1 cellular context compared by ENCODE assay signal in the genomic region with DNA sequence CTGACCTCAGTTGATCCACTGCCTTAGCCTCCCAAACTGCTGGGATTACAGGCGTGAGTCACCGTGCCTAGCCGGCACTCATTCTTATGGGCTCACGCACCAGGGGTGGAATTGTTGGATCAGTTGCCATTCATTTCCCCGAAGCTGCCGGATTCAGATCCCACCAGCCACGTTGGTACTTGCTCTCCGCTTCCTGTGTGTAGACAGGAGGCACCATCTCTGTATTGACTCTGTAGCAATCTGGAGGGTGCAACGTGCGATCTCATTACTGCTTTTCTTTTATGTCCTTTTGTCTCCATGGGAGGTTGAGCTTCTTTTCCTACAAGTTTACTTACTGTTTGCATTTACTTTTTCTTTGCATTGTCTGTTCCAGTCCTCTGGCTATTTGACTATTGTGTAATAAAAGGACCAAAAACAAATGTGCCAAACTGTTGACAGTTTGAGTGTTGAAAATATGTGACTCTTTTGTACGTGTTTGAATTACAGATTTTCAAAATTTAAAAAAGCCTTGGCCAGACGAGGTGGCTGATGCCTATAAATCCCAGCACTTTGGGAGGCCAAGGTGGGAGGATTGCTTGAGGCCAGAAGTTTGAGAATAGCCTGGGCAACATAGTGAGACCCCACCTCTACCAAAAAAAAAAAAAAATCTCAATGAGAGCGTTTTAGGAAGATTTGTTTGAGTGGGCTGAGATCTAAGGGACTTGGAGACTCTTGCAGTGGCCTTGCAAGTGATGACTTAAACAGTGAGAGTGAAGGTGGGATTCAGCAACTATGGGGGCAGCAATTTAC.
TF ChIP-seq lines count a peak whose summit lies in the region.

No MANE protein-coding gene starts in this region.

TF ChIP-seq in HepG2, 621 proteins besides CTCF, POLR2A, EP300 and RAD21:
- 0 out of 2 replicates have a peak, but pooled peaks have one; percentile 13 for TF ChIP-seq TCF7 (IDR thresholded peaks at IDR 0.05; ENCODE audit: low read depth)
- TF ChIP-seq FOXA3 (CRISPR knock-in tag; IDR thresholded peaks at IDR 0.05): 0 out of 2 replicates have a peak, but pooled peaks have one; percentile 11
- TF ChIP-seq THAP11 (CRISPR knock-in tag; IDR thresholded peaks at IDR 0.05): 0 out of 2 replicates have a peak, but pooled peaks have one; percentile 10
- peak; percentile 43; the same call in 1 of the 2 replicates for TF ChIP-seq SOX5 (CRISPR knock-in tag; IDR thresholded peaks at IDR 0.05; ENCODE audit: borderline replicate concordance)
- no peak for TF ChIP-seq ZNF629 (CRISPR knock-in tag; conservative IDR thresholded peaks at IDR 0.05)
- TF ChIP-seq SOX6 (IDR thresholded peaks at IDR 0.05): no peak
- TF ChIP-seq SOX6 (CRISPR knock-in tag; IDR thresholded peaks at IDR 0.05): 0 out of 2 replicates have a peak, but pooled peaks have one; percentile 13
- peak; percentile 76 for TF ChIP-seq CEBPB (IDR thresholded peaks at IDR 0.05; ENCODE audit: borderline replicate concordance, low read depth, low read length)
- no peak for TF ChIP-seq CCDC6 (CRISPR knock-in tag; IDR thresholded peaks at IDR 0.05)
- TF ChIP-seq, protein P1, sequence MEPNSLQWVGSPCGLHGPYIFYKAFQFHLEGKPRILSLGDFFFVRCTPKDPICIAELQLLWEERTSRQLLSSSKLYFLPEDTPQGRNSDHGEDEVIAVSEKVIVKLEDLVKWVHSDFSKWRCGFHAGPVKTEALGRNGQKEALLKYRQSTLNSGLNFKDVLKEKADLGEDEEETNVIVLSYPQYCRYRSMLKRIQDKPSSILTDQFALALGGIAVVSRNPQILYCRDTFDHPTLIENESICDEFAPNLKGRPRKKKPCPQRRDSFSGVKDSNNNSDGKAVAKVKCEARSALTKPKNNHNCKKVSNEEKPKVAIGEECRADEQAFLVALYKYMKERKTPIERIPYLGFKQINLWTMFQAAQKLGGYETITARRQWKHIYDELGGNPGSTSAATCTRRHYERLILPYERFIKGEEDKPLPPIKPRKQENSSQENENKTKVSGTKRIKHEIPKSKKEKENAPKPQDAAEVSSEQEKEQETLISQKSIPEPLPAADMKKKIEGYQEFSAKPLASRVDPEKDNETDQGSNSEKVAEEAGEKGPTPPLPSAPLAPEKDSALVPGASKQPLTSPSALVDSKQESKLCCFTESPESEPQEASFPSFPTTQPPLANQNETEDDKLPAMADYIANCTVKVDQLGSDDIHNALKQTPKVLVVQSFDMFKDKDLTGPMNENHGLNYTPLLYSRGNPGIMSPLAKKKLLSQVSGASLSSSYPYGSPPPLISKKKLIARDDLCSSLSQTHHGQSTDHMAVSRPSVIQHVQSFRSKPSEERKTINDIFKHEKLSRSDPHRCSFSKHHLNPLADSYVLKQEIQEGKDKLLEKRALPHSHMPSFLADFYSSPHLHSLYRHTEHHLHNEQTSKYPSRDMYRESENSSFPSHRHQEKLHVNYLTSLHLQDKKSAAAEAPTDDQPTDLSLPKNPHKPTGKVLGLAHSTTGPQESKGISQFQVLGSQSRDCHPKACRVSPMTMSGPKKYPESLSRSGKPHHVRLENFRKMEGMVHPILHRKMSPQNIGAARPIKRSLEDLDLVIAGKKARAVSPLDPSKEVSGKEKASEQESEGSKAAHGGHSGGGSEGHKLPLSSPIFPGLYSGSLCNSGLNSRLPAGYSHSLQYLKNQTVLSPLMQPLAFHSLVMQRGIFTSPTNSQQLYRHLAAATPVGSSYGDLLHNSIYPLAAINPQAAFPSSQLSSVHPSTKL (CRISPR knock-in tag; IDR thresholded peaks at IDR 0.05): 0 out of 2 replicates have a peak, but pooled peaks have one; percentile 8
- peak; percentile 61; the same call in 1 of the 2 replicates for TF ChIP-seq ZNF121 (CRISPR knock-in tag; IDR thresholded peaks at IDR 0.05)
- TF ChIP-seq SOX13 (IDR thresholded peaks at IDR 0.05): no peak
- peak in 1 of 2 experiments; percentile 61; a peak in 1 of 4 replicates for TF ChIP-seq SOX13 (CRISPR knock-in tag; conservative IDR thresholded peaks at IDR 0.05 in 1 of 2, IDR thresholded peaks at IDR 0.05 in 1 of 2)
- TF ChIP-seq CEBPG (CRISPR knock-in tag; IDR thresholded peaks at IDR 0.05): 0 out of 2 replicates have a peak, but pooled peaks have one; percentile 17
- TF ChIP-seq SRF (IDR thresholded peaks at IDR 0.05; ENCODE audit: low read depth, low read length): no peak
TF ChIP-seq in HepG2: peak in this region for 10.
